Comparison of ENCODE assay signal across 8 cellular contexts in genomic region chr6:158230967-158231550, GRCh38.
DNase-seq lines count a peak whose midpoint lies in the region; ATAC-seq and TF ChIP-seq lines count a peak whose summit lies in the region.

No MANE protein-coding gene starts in this region.

- TF ChIP-seq CTCF in astrocyte of the spinal cord (IDR thresholded peaks at IDR 0.05; ENCODE audit: low read depth, low read length) (no peak), lower lobe of right lung (IDR thresholded peaks at IDR 0.05) (no peak), tibial nerve (IDR thresholded peaks at IDR 0.05) (no peak)

- 69 to 70% methylated on average over 15 of the region's 15 CpGs for WGBS in tibial nerve, 2 donors

- peak overlapping the region; percentile 90 for H3K4me3 Mint-ChIP-seq in activated T-cell treated with anti-CD3 and anti-CD28 coated beads, Interleukin-2, amount 50 U/mL, for 72 hours

- H3K27ac ChIP-seq in lower lobe of right lung (peak overlapping the region; percentile 87), tibial nerve (peak overlapping the region in 3 of 4 donors; percentile 88 to 92 (median 88))

- H3K36me3 Mint-ChIP-seq in activated T-cell treated with anti-CD3 and anti-CD28 coated beads, Interleukin-2, amount 50 U/mL, for 72 hours (ENCODE audit: insufficient read depth in 2 of 2) = peaks cover 0 to 2% of the 10 kb centered on the region in 2 donors

- H3K36me3 ChIP-seq in lower lobe of right lung = no peaks in the 10 kb centered on the region
- no peaks in the 10 kb centered on the region for H3K36me3 ChIP-seq in tibial nerve

- no peak for DNase-seq in activated T-cell treated with anti-CD3 and anti-CD28 coated beads, Interleukin-2, amount 50 U/mL, for 72 hours
- DNase-seq in activated T-cell treated with anti-CD3 and anti-CD28 coated beads for 4 hours = no peak
- no peak for DNase-seq in astrocyte of the spinal cord (ENCODE audit: low read depth, low spot score)
- no peak for DNase-seq in lower lobe of right lung
- no peak for DNase-seq in tibial nerve (ENCODE audit: low spot score in 2 of 2)
- no peak for DNase-seq in cortex of kidney (lab: John Stamatoyannopoulos, UW)
- no peak for DNase-seq in NCI-H2107 treated with DMSO at 0.1 percent for 48 hours (lab: John Stamatoyannopoulos, UW; ENCODE audit: unreplicated experiment)

- peaks cover 31% of the 10 kb centered on the region for H3K4me1 Mint-ChIP-seq in activated T-cell treated with anti-CD3 and anti-CD28 coated beads, Interleukin-2, amount 50 U/mL, for 72 hours (ENCODE audit: low read depth)

- H3K4me1 ChIP-seq in lower lobe of right lung = peaks cover 23% of the 10 kb centered on the region
- peaks cover 0 to 26% (median 13%) of the 10 kb centered on the region in 4 donors for H3K4me1 ChIP-seq in tibial nerve

- H3K27me3 ChIP-seq in lower lobe of right lung (ENCODE audit: low read depth) (no peaks in the 10 kb centered on the region), tibial nerve (no peaks in the 10 kb centered on the region)

- H3K4me3 ChIP-seq in astrocyte of the spinal cord (ENCODE audit: low read depth, low read length) (peak overlapping the region; percentile 50), lower lobe of right lung (peak overlapping the region; percentile 67), tibial nerve (peak overlapping the region; percentile 49 to 93 (median 75))

- in situ Hi-C loops in astrocyte of the spinal cord (cut with HindIII; ENCODE audit: low sequenced_read_pairs) = no loop called here

- no peaks in the 10 kb centered on the region for H3K27me3 Mint-ChIP-seq in activated T-cell treated with anti-CD3 and anti-CD28 coated beads, Interleukin-2, amount 50 U/mL, for 72 hours (ENCODE audit: low read depth)

- no peak for ATAC-seq in activated T-cell treated with anti-CD3 and anti-CD28 coated beads, Interleukin-2, amount 50 U/mL, for 72 hours (replicated peaks in 1 of 2)
- ATAC-seq in lower lobe of right lung (no peak), esophagus mucosa (no peak)

- no peak for TF ChIP-seq POLR2A in tibial nerve (IDR thresholded peaks at IDR 0.05)

- no peak for TF ChIP-seq EP300 in tibial nerve (IDR thresholded peaks at IDR 0.05)

- H3K9me3 ChIP-seq in lower lobe of right lung = no peaks in the 10 kb centered on the region
- H3K9me3 ChIP-seq in tibial nerve = no peaks in the 10 kb centered on the region

- no peaks in the 10 kb centered on the region for H3K9me3 Mint-ChIP-seq in activated T-cell treated with anti-CD3 and anti-CD28 coated beads, Interleukin-2, amount 50 U/mL, for 72 hours

- peak overlapping the region; percentile 91 for H3K27ac Mint-ChIP-seq in activated T-cell treated with anti-CD3 and anti-CD28 coated beads, Interleukin-2, amount 50 U/mL, for 72 hours

- intact Hi-C loops in lower lobe of right lung (cut with DNase I) = no loop called here
